ENCODE assay signal across 1 cellular context in genomic region chr2:479031-479430, GRCh38.
TF ChIP-seq lines count a peak whose summit lies in the region.

No MANE protein-coding gene starts in this region.

TF ChIP-seq in WTC11, 78 proteins besides CTCF, POLR2A, EP300 and RAD21 (continued from another document):
- TF ChIP-seq ATF2 (CRISPR knock-in tag; IDR thresholded peaks at IDR 0.05; ENCODE audit: borderline replicate concordance, low read depth) (no peak), NFE2L1 (CRISPR knock-in tag; IDR thresholded peaks at IDR 0.05) (no peak), OVOL2 (CRISPR knock-in tag; IDR thresholded peaks at IDR 0.05; ENCODE audit: borderline replicate concordance) (no peak), ZNF263 (CRISPR knock-in tag; IDR thresholded peaks at IDR 0.05; ENCODE audit: low read depth) (no peak), ZNF416 (CRISPR knock-in tag; IDR thresholded peaks at IDR 0.05) (no peak)
